Comparison of ENCODE assay signal across 9 cellular contexts in the genomic region with DNA sequence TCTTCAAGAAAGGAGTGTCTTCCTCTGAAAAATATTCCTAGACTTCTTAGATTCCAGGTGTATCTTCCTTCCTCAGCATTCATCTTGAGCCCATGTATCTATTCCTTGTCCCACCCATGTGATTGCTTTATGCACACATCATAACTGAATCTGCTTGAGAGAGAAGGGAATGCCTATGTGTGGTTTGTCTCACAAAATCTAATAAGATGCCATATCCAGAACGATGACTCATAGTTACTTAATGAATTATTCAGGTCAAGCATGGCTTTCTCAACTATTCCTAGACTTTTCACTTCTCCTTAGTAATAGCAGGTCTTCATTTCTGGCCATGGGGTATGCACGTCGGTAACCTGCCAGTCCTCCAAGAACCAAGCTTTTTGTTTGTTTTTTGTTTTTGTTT.
DNase-seq lines count a peak whose midpoint lies in the region; ATAC-seq and TF ChIP-seq lines count a peak whose summit lies in the region.
"Had no signal": no experiment of that assay in that cellular context is flagged by ENCODE, and none has a peak within 500 bp of the region (broad histone marks: within the 10 kb centered on the region; RNA-seq: fewer than 3 reads in every experiment).

No MANE protein-coding gene starts in this region.

- H3K27me3 ChIP-seq in mesenchymal stem cell (ENCODE audit: control insufficient read depth in 1 of 2, insufficient read depth in 1 of 2, low read length in 2 of 2) (no peaks in the 10 kb centered on the region), upper lobe of right lung (no peaks in the 10 kb centered on the region)

- WGBS in mesenchymal stem cell, result 90% methylated on average over 3 of the region's 3 CpGs
- 76 to 79% methylated on average over 3 of the region's 3 CpGs for whole genome bisulfite sequencing in lower leg skin, 2 donors

- H4K8ac ChIP-seq in mesenchymal stem cell (ENCODE audit: low read length), result no peak overlapping the region

- H3K36me3 ChIP-seq in mesenchymal stem cell (ENCODE audit: control insufficient read depth in 1 of 2, insufficient read depth in 2 of 2, low read depth in 1 of 2, low read length in 2 of 2) (peaks cover 0 to 23% of the 10 kb centered on the region in 2 experiments), upper lobe of right lung (no peaks in the 10 kb centered on the region)

- H3K4me2 ChIP-seq in mesenchymal stem cell (ENCODE audit: low read length, poor library complexity, severe bottlenecking), result no peak overlapping the region

- peaks cover 11% of the 10 kb centered on the region for H3K79me1 ChIP-seq in mesenchymal stem cell (replicated peaks; ENCODE audit: low read length, poor library complexity, severe bottlenecking)

- H2BK120ac ChIP-seq in mesenchymal stem cell (ENCODE audit: low read depth, low read length), result no peak overlapping the region

- intact Hi-C loops in upper lobe of right lung (cut with DNase I) (no loop called here), lower leg skin (cut with DNase I; ENCODE audit: low total_unique reads) (no loop called here)

- TF ChIP-seq CTCF in choroid plexus epithelial cell (conservative IDR thresholded peaks at IDR 0.05; ENCODE audit: low read depth, low read length), result no peak
- TF ChIP-seq CTCF in upper lobe of right lung (IDR thresholded peaks at IDR 0.05), result no peak
- no peak for TF ChIP-seq CTCF in lower leg skin (IDR thresholded peaks at IDR 0.05)

- no peak overlapping the region for H2BK15ac ChIP-seq in mesenchymal stem cell (ENCODE audit: low read depth, poor library complexity, severe bottlenecking)

- no peak overlapping the region for H3K23ac ChIP-seq in mesenchymal stem cell (ENCODE audit: low read length in 2 of 2)

- no peak overlapping the region for H4K91ac ChIP-seq in mesenchymal stem cell (ENCODE audit: low read length)

- peak overlapping the region; percentile 23 for H2AK5ac ChIP-seq in mesenchymal stem cell (ENCODE audit: low read length, severe bottlenecking)

- no peak overlapping the region for H3K14ac ChIP-seq in mesenchymal stem cell (ENCODE audit: low read length in 2 of 2)

- H3K27ac ChIP-seq in mesenchymal stem cell (ENCODE audit: low read length, poor library complexity, severe bottlenecking) (peak overlapping the region; percentile 28), upper lobe of right lung (peak overlapping the region; percentile 71)

- peaks cover 9% of the 10 kb centered on the region for H3K4me1 ChIP-seq in mesenchymal stem cell (ENCODE audit: control insufficient read depth, insufficient read depth, low read depth, low read length)
- peaks cover 7% of the 10 kb centered on the region for H3K4me1 ChIP-seq in upper lobe of right lung

- no peak overlapping the region for H2AFZ ChIP-seq in mesenchymal stem cell (ENCODE audit: low read depth, low read length)

- H3K4me3 ChIP-seq in choroid plexus epithelial cell (ENCODE audit: low read depth, low read length) (no peak overlapping the region), mesenchymal stem cell (ENCODE audit: insufficient read depth in 1 of 2, low read depth in 1 of 2, low read length in 2 of 2) (peak overlapping the region in 1 of 2 experiments; percentile 10), upper lobe of right lung (no peak overlapping the region), lower leg skin (ENCODE audit: low read depth, poor library complexity, severe bottlenecking) (no peak overlapping the region)

- peak overlapping the region in 1 of 2 experiments; percentile 39 for H2BK12ac ChIP-seq in mesenchymal stem cell (ENCODE audit: low read length in 2 of 2)

- H3K18ac ChIP-seq in mesenchymal stem cell (ENCODE audit: low read depth in 1 of 2, low read length in 2 of 2), result peak overlapping the region; percentile 24 to 28

- no peaks in the 10 kb centered on the region for H3K9me3 ChIP-seq in mesenchymal stem cell (ENCODE audit: control insufficient read depth, low read length)
- H3K9me3 ChIP-seq in upper lobe of right lung, result no peaks in the 10 kb centered on the region

- no peak overlapping the region for H3K9ac ChIP-seq in mesenchymal stem cell (ENCODE audit: low read length)

- H2BK5ac ChIP-seq in mesenchymal stem cell (ENCODE audit: low read depth, low read length, poor library complexity, severe bottlenecking), result no peak overlapping the region

- DNase-seq in NCI-H2171 treated with DMSO at 0.1 percent for 48 hours (lab: John Stamatoyannopoulos, UW) (peak; percentile 29), NCI-H2171 (lab: John Stamatoyannopoulos, UW) (no peak), choroid plexus epithelial cell (ENCODE audit: low read depth) (peak; percentile 52), mesenchymal stem cell (peak; percentile 78), upper lobe of right lung (no peak), lower leg skin (ENCODE audit: low spot score in 2 of 2) (no peak), T-helper 9 cell (no peak)
- DNase-seq in activated CD8-positive, alpha-beta memory T cell treated with anti-CD3 and anti-CD28 coated beads, Interleukin-2, amount 50 U/mL, for 4 hours, result no peak
- DNase-seq: 8988T had no signal

- H3K4ac ChIP-seq in mesenchymal stem cell (ENCODE audit: low read depth in 1 of 2, low read length in 2 of 2), result peak overlapping the region in 1 of 2 experiments; percentile 17

- ATAC-seq in upper lobe of right lung, result no peak

- no peak for TF ChIP-seq POLR2A in lower leg skin (IDR thresholded peaks at IDR 0.05)

Comparison
In these comparisons a context has a peak if more than half of its experiments do, and no peak if none do; other contexts are left out.
1. DNase-seq: peak in NCI-H2171 treated with DMSO at 0.1 percent for 48 hours (single experiment), choroid plexus epithelial cell (single experiment) and mesenchymal stem cell (single experiment); none in NCI-H2171 (single experiment), upper lobe of right lung (single experiment), lower leg skin (0 of 2), activated CD8-positive, alpha-beta memory T cell treated with anti-CD3 and anti-CD28 coated beads, Interleukin-2, amount 50 U/mL, for 4 hours (single experiment) and T-helper 9 cell (single experiment).